Comparison of ENCODE assay signal across 22 cellular contexts in the genomic region with DNA sequence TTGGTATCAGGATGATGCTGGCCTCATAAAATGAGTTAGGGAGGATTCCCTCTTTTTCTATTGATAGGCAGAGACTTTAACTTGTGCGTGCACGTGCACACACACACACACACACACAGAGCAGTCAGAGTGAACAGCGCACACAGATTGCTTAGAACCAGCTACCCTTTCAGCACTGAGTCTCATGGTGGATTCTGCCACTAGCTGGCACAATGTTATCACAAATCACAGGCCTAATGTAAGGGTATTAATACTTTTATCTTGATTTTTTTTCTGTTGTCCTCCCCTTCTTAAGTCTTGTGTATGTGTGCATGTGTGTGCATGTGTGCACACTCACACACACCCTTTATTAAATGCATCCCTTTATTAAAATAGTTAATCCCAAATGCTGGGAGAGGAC. TPM values are rescaled to one million over a fixed set of nuclear protein-coding genes. Genes with fewer than 3 reads are reported as not detected.
DNase-seq lines count a peak whose midpoint lies in the region; ATAC-seq and TF ChIP-seq lines count a peak whose summit lies in the region.
"Had no signal": no experiment of that assay in that cellular context is flagged by ENCODE, and none has a peak within 500 bp of the region (broad histone marks: within the 10 kb centered on the region; RNA-seq: fewer than 3 reads in every experiment).

No MANE protein-coding gene starts in this region.

- 71% methylated on average over 3 of the region's 3 CpGs for WGBS in SK-N-SH (ENCODE audit: low lambda C conversion rate)

- TF ChIP-seq RAD21 in SK-N-SH (IDR thresholded peaks at IDR 0.05; ENCODE audit: low read length) = peak; percentile 32; the same call in 1 of the 2 replicates

- CTCF ChIA-PET in SK-N-SH (lab: Yijun Ruan, JAX) = interaction anchor here (1.1 to 2.0 kb wide), 5 partner anchors 10 to 532 kb away, joined by 3 to 6 read pairs (median 6); no protein-coding TSS in a partner anchor

- H3K4me2 ChIP-seq in SK-N-SH (no peak overlapping the region), SU-DHL-6 (ENCODE audit: low read depth, low read length, poor library complexity, severe bottlenecking) (no peak overlapping the region)
- H3K4me2 ChIP-seq: A549, BLaER1 had no signal

- H3K27me3 ChIP-seq in SK-N-SH (ENCODE audit: insufficient read depth) (no peaks in the 10 kb centered on the region), SU-DHL-6 (ENCODE audit: low read length) (no peaks in the 10 kb centered on the region)
- H3K27me3 ChIP-seq: BLaER1 had no signal

- H3F3A ChIP-seq in SK-N-SH (replicated peaks; ENCODE audit: insufficient read depth) = no peaks in the 10 kb centered on the region
- H3F3A ChIP-seq in SU-DHL-6 (ENCODE audit: insufficient read depth) = peaks cover 5% of the 10 kb centered on the region; the same call in 1 of the 2 replicates

- H3K4me1 Mint-ChIP-seq in mesothelial cell of epicardium = peaks cover 24% of the 10 kb centered on the region

- no peaks in the 10 kb centered on the region for H3K27me3 Mint-ChIP-seq in mesothelial cell of epicardium (ENCODE audit: low read depth)

- no peaks in the 10 kb centered on the region for H3K9me2 ChIP-seq in SK-N-SH
- H3K9me2 ChIP-seq in SU-DHL-6 (replicated peaks; ENCODE audit: insufficient read depth, low read length) = no peaks in the 10 kb centered on the region

- TF ChIP-seq CTCF in SK-N-SH (IDR thresholded peaks at IDR 0.05) = no peak
- TF ChIP-seq CTCF in GM12872 (IDR thresholded peaks at IDR 0.05; ENCODE audit: insufficient read depth, low read depth, low read length) = peak; percentile 15; the same call in 1 of the 3 replicates
- no peak for TF ChIP-seq CTCF in SU-DHL-6 (IDR thresholded peaks at IDR 0.05; ENCODE audit: insufficient read depth, low read length, poor library complexity, severe bottlenecking)
- TF ChIP-seq CTCF in mesothelial cell of epicardium (IDR thresholded peaks at IDR 0.05; ENCODE audit: unreplicated experiment) = no peak

- DNase-seq in SK-N-SH = no peak
- no peak for DNase-seq in mesothelial cell of epicardium (ENCODE audit: low spot score in 2 of 2, unreplicated experiment in 2 of 2)
- no peak for DNase-seq in KG1 (lab: John Stamatoyannopoulos, UW)
- DNase-seq in ureter (ENCODE audit: low spot score) = no peak
- DNase-seq: activated CD4-positive, CD25-positive, alpha-beta regulatory T cell; activated effector memory CD4-positive, alpha-beta T cell treated with Interleukin-2 at 50 U/mL for 16 hours; DMS 273 treated with DMSO at 0.1 percent for 48 hours; GDM1; GM23248; hypothalamus; mesenchymal stem cell; NCI-H446 treated with DMSO at 0.1 percent for 48 hours; SHP77 treated with DMSO at 0.1 percent for 48 hours; trophoblast cell had no signal

- H4K20me1 ChIP-seq in SK-N-SH (ENCODE audit: insufficient read depth) (no peaks in the 10 kb centered on the region), SU-DHL-6 (ENCODE audit: low read depth, low read length) (no peaks in the 10 kb centered on the region)

- peaks cover 5% of the 10 kb centered on the region for H3K9me3 Mint-ChIP-seq in mesothelial cell of epicardium

- H3K36me3 ChIP-seq in SK-N-SH (replicated peaks in 1 of 2; ENCODE audit: control insufficient read depth in 1 of 2, insufficient read depth in 2 of 2, low read length in 1 of 2) (no peaks in the 10 kb centered on the region), SU-DHL-6 (ENCODE audit: low read length) (peaks cover 3% of the 10 kb centered on the region; the same call in 1 of the 2 replicates)

- H3K4me3 ChIP-seq in SK-N-SH (ENCODE audit: low read depth in 2 of 2, low read length in 1 of 2) = no peak overlapping the region
- no peak overlapping the region for H3K4me3 ChIP-seq in SU-DHL-6 (ENCODE audit: insufficient read depth, low read length, poor library complexity, severe bottlenecking)
- H3K4me3 ChIP-seq: A549, BLaER1, coronary artery, GM23248 had no signal

- H3K4me3 Mint-ChIP-seq in mesothelial cell of epicardium = no peak overlapping the region
- H3K4me3 Mint-ChIP-seq: nephron had no signal

- H3K27ac Mint-ChIP-seq in mesothelial cell of epicardium = peak overlapping the region; percentile 11

- no peaks in the 10 kb centered on the region for H3K9me3 ChIP-seq in SK-N-SH
- no peaks in the 10 kb centered on the region for H3K9me3 ChIP-seq in SU-DHL-6 (ENCODE audit: insufficient read depth, low read length)
- H3K9me3 ChIP-seq: A549, BLaER1 had no signal

- POLR2A ChIA-PET in SK-N-SH (lab: Yijun Ruan, JAX) = no interaction called here

- H3K27ac ChIP-seq in SK-N-SH (ENCODE audit: low read depth in 2 of 2, low read length in 1 of 2) = no peak overlapping the region
- peak overlapping the region; percentile 43; the same call in 1 of the 2 replicates for H3K27ac ChIP-seq in SU-DHL-6 (ENCODE audit: low read depth, low read length)
- H3K27ac ChIP-seq: A549, coronary artery, GM23248 had no signal

- peaks cover 11% of the 10 kb centered on the region for H3K36me3 Mint-ChIP-seq in mesothelial cell of epicardium

- TF ChIP-seq EP300 in SK-N-SH (IDR thresholded peaks at IDR 0.05; ENCODE audit: borderline replicate concordance in 1 of 2, low read depth in 1 of 2, low read length in 1 of 2) = no peak

- H3K4me1 ChIP-seq in SK-N-SH (ENCODE audit: control insufficient read depth in 1 of 2, insufficient read depth in 2 of 2, low read depth in 1 of 2, low read length in 1 of 2) = peaks cover 0 to 6% of the 10 kb centered on the region in 2 experiments; a peak in 1 of 4 replicates
- H3K4me1 ChIP-seq: A549, BLaER1 had no signal

- no peak overlapping the region for H2AFZ ChIP-seq in SK-N-SH (ENCODE audit: low read depth)
- no peak overlapping the region for H2AFZ ChIP-seq in SU-DHL-6 (ENCODE audit: low read depth, low read length, severe bottlenecking)
- H2AFZ ChIP-seq: GM23248 had no signal

- H3K9ac ChIP-seq in SK-N-SH = no peak overlapping the region
- H3K9ac ChIP-seq in SU-DHL-6 (ENCODE audit: low read length) = no peak overlapping the region
- H3K9ac ChIP-seq: BLaER1, GM23248 had no signal

- no peaks in the 10 kb centered on the region for H3K79me2 ChIP-seq in SK-N-SH (ENCODE audit: insufficient read depth)
- no peaks in the 10 kb centered on the region for H3K79me2 ChIP-seq in SU-DHL-6 (ENCODE audit: insufficient read depth, low read length)

- ATAC-seq in SK-N-SH treated with all-trans-retinoic acid at 6 μM for 48 hours (no peak), HG02798 (IDR thresholded peaks at IDR 0.05; ENCODE audit: poor library complexity, unreplicated experiment) (no peak)
- ATAC-seq: A549 had no signal

TF ChIP-seq in SK-N-SH, 30 proteins besides CTCF, POLR2A, EP300 and RAD21 (continues in another document):
- no peak for TF ChIP-seq RXRA (IDR thresholded peaks at IDR 0.05; ENCODE audit: borderline replicate concordance, low read depth)
- TF ChIP-seq NRF1 (IDR thresholded peaks at IDR 0.05; ENCODE audit: low read depth, low read length) = no peak
- TF ChIP-seq, protein P1, sequence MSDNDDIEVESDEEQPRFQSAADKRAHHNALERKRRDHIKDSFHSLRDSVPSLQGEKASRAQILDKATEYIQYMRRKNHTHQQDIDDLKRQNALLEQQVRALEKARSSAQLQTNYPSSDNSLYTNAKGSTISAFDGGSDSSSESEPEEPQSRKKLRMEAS (IDR thresholded peaks at IDR 0.05; ENCODE audit: low read depth) = no peak
- TF ChIP-seq POLR2AphosphoS5 (IDR thresholded peaks at IDR 0.05; ENCODE audit: low read depth, low read length) = no peak
- no peak for TF ChIP-seq FOXJ3 (CRISPR knock-in tag; IDR thresholded peaks at IDR 0.05)
- TF ChIP-seq TEAD4 (IDR thresholded peaks at IDR 0.05; ENCODE audit: borderline replicate concordance, insufficient read depth) = no peak
- TF ChIP-seq MEF2A (IDR thresholded peaks at IDR 0.05; ENCODE audit: borderline replicate concordance, low read depth) = no peak
- TF ChIP-seq, protein P2, sequence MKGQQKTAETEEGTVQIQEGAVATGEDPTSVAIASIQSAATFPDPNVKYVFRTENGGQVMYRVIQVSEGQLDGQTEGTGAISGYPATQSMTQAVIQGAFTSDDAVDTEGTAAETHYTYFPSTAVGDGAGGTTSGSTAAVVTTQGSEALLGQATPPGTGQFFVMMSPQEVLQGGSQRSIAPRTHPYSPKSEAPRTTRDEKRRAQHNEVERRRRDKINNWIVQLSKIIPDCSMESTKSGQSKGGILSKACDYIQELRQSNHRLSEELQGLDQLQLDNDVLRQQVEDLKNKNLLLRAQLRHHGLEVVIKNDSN (IDR thresholded peaks at IDR 0.05; ENCODE audit: borderline replicate concordance, low read depth) = no peak
- TF ChIP-seq TCF12 (IDR thresholded peaks at IDR 0.05) = no peak
- no peak for TF ChIP-seq FOSL2 (IDR thresholded peaks at IDR 0.05; ENCODE audit: borderline replicate concordance, low read depth)
- no peak for TF ChIP-seq ELF1 (IDR thresholded peaks at IDR 0.05)

TF ChIP-seq in SK-N-SH treated with all-trans-retinoic acid at 6 μM for 48 hours, 23 proteins besides CTCF, POLR2A, EP300 and RAD21 (continues in another document):
- no peak for TF ChIP-seq POU6F1 (CRISPR knock-in tag; IDR thresholded peaks at IDR 0.05; ENCODE audit: borderline replicate concordance, low read depth)
- no peak for TF ChIP-seq PPARA (CRISPR knock-in tag; IDR thresholded peaks at IDR 0.05; ENCODE audit: borderline replicate concordance)
- no peak for TF ChIP-seq SNAI2 (CRISPR knock-in tag; IDR thresholded peaks at IDR 0.05)
- TF ChIP-seq TCF4 (CRISPR knock-in tag; IDR thresholded peaks at IDR 0.05; ENCODE audit: borderline replicate concordance) = no peak

RNA-seq across cellular contexts. Expression of gene HADH, which starts 53.2 kb away (rescaled TPM):
- 19.4 and 20.3 TPM in 2 replicates for polyA plus RNA-seq in SK-N-SH (2012; rRNA removed)
- 17.9 and 22.0 TPM in 2 replicates for polyA plus RNA-seq in SK-N-SH (2012; cell fraction: cytosol; rRNA removed)
- 17.5 and 25.5 TPM in 2 replicates for polyA plus RNA-seq in SK-N-SH (2012; cell fraction: nucleus; rRNA removed)
- 48.8 to 51.9 TPM (median 50.7 TPM) in 3 replicates for total RNA-seq in mesothelial cell of epicardium
- 62.7 TPM for total RNA-seq in ureter
